9 cellular contexts compared by ENCODE assay signal in genomic region chr12:45762185-45763110, GRCh38. TPM values are rescaled to one million over a fixed set of nuclear protein-coding genes. Genes with fewer than 3 reads are reported as not detected.
A peak's percentile ranks its signal among the peaks of the same experiment; 100 is the strongest.
DNase-seq lines count a peak whose midpoint lies in the region; ATAC-seq and TF ChIP-seq lines count a peak whose summit lies in the region.
"Had no signal": no experiment of that assay in that cellular context is flagged by ENCODE, and none has a peak within 500 bp of the region (broad histone marks: within the 10 kb centered on the region; RNA-seq: fewer than 3 reads in every experiment).

No MANE protein-coding gene starts in this region.

- H3K4me1 ChIP-seq in ovary (ENCODE audit: insufficient read depth): no peaks in the 10 kb centered on the region
- H3K4me1 ChIP-seq: BLaER1 had no signal

- TF ChIP-seq CTCF in fibroblast of mammary gland (conservative IDR thresholded peaks at IDR 0.05; ENCODE audit: control insufficient read depth, insufficient read depth, low read depth, low read length) (peak; percentile 77), ovary (IDR thresholded peaks at IDR 0.05) (peak in 2 of 3 donors; percentile 34 to 36)

- peak; percentile 10 for DNase-seq in DMS79 treated with DMSO at 0.1 percent for 48 hours (lab: John Stamatoyannopoulos, UW)
- DNase-seq in DMS79 (lab: John Stamatoyannopoulos, UW): no peak
- peak; percentile 46 for DNase-seq in RKO (ENCODE audit: low spot score)
- DNase-seq in fibroblast of mammary gland (ENCODE audit: low read depth): peak; percentile 73
- no peak for DNase-seq in ovary
- DNase-seq in effector CD8-positive, alpha-beta T cell (lab: John Stamatoyannopoulos, UW): no peak

- no peaks in the 10 kb centered on the region for H3K27me3 ChIP-seq in ovary
- H3K27me3 ChIP-seq: BLaER1 had no signal

- H3K27ac ChIP-seq in ovary: no peak overlapping the region
- H3K27ac ChIP-seq: BLaER1 had no signal

- WGBS in ovary, 3 donors: 58 to 63% (median 59%) methylated on average over 3 of the region's 3 CpGs

- TF ChIP-seq POLR2A in ovary (IDR thresholded peaks at IDR 0.05): no peak

- H3K36me3 ChIP-seq in ovary: no peaks in the 10 kb centered on the region

- TF ChIP-seq EP300 in ovary (IDR thresholded peaks at IDR 0.05): no peak

- ATAC-seq in HG03342 (IDR thresholded peaks at IDR 0.05; ENCODE audit: unreplicated experiment) (peak; percentile 67), GM18867 (IDR thresholded peaks at IDR 0.05; ENCODE audit: unreplicated experiment) (no peak)

- no peaks in the 10 kb centered on the region for H3K9me3 ChIP-seq in ovary

- intact Hi-C loops in ovary (cut with DNase I): no loop called here

- H3K4me3 ChIP-seq in fibroblast of mammary gland (ENCODE audit: control insufficient read depth, low read depth, low read length): no peak overlapping the region
- no peak overlapping the region for H3K4me3 ChIP-seq in ovary
- H3K4me3 ChIP-seq: BLaER1 had no signal

RNA-seq across cellular contexts. Expression of gene ARID2, which starts 32.9 kb away (rescaled TPM):
- 10 to 100 TPM; 29.0 to 39.5 (median 34.8) TPM for total RNA-seq in ovary
- 10 to 100 TPM in 1 of 2 donors, 1 to 10 TPM in 1; 7.9 to 11.7 TPM for polyA plus RNA-seq in ovary

Comparison
In these comparisons a context has a peak if more than half of its experiments do, and no peak if none do; other contexts are left out.
1. DNase-seq: peak in DMS79 treated with DMSO at 0.1 percent for 48 hours (single experiment), RKO (single experiment) and fibroblast of mammary gland (single experiment); none in DMS79 (single experiment), ovary (0 of 5) and effector CD8-positive, alpha-beta T cell (single experiment).